8 cellular contexts compared by ENCODE assay signal in genomic region chr20:47576516-47577033, GRCh38.
DNase-seq lines count a peak whose midpoint lies in the region; ATAC-seq and TF ChIP-seq lines count a peak whose summit lies in the region.

No MANE protein-coding gene starts in this region.

- peaks cover 43% of the 10 kb centered on the region for H3K4me1 Mint-ChIP-seq in Caco-2 (ENCODE audit: low read depth, unreplicated experiment)
- H3K4me1 Mint-ChIP-seq in endothelial cell (ENCODE audit: unreplicated experiment), result peaks cover 24% of the 10 kb centered on the region

- peak in 1 of 2 donors; percentile 34 for TF ChIP-seq POLR2A in uterus (IDR thresholded peaks at IDR 0.05)

- intact Hi-C loops in Caco-2 (cut with micrococcal nuclease; ENCODE audit: unreplicated experiment), result loop anchor here (2.0 kb wide), 2 partner anchors 36 to 122 kb away; no protein-coding TSS in a partner anchor
- intact Hi-C loops in uterus (cut with DNase I; ENCODE audit: low total_unique reads), result no loop called here

- H3K4me1 ChIP-seq in Caco-2 (peaks cover 39% of the 10 kb centered on the region), uterus (peaks cover 8% of the 10 kb centered on the region in 2 donors)

- no peak for ATAC-seq in GM21717 (IDR thresholded peaks at IDR 0.05; ENCODE audit: unreplicated experiment)

- H3K27me3 ChIP-seq in Caco-2 (replicated peaks; ENCODE audit: control insufficient read depth, insufficient read depth, low read length) (no peaks in the 10 kb centered on the region), uterus (no peaks in the 10 kb centered on the region)

- H3K27ac ChIP-seq in uterus, result peak overlapping the region; percentile 35 to 79

- H3K36me3 ChIP-seq in Caco-2 (ENCODE audit: control insufficient read depth, insufficient read depth, low read length), result no peaks in the 10 kb centered on the region
- H3K36me3 ChIP-seq in uterus, result no peaks in the 10 kb centered on the region

- CTCF ChIA-PET in Caco-2 (lab: Charles Lee), result interaction anchor here (0.5 to 1.2 kb wide), 7 partner anchors 35 to 380 kb away, joined by 3 to 5 read pairs (median 3); no protein-coding TSS in a partner anchor

- no peaks in the 10 kb centered on the region for H3K9me3 ChIP-seq in Caco-2
- peaks cover 0 to 2% of the 10 kb centered on the region in 2 donors for H3K9me3 ChIP-seq in uterus

- no TSS peak for BruUV-seq in Caco-2 (replicated peaks; lab: Mats Ljungman, UMichigan)

- DNase-seq in Caco-2 (peak; percentile 88 to 93), GM20000 (ENCODE audit: low spot score) (peak; percentile 69), NAMALWA (ENCODE audit: low spot score) (peak; percentile 63), SKM-1 treated with dmso at 0.1 percent for 144 hours (lab: John Stamatoyannopoulos, UW; ENCODE audit: unreplicated experiment) (peak; percentile 61), endothelial cell (ENCODE audit: low spot score) (peak; percentile 31), midbrain (lab: John Stamatoyannopoulos, UW) (peak; percentile 47), uterus (peak; percentile 43 to 60)

- H3K27ac Mint-ChIP-seq in Caco-2 (ENCODE audit: unreplicated experiment) (peak overlapping the region; percentile 11), endothelial cell (ENCODE audit: unreplicated experiment) (no peak overlapping the region)

- H3K4me3 ChIP-seq in Caco-2 (ENCODE audit: low read depth, low read length) (peak overlapping the region; percentile 8), uterus (no peak overlapping the region)

- POLR2A ChIA-PET in Caco-2 (lab: Charles Lee), result interaction anchor here (0.5 to 1.2 kb wide), 6 partner anchors 47 to 219 kb away, joined by 3 to 8 read pairs (median 4); no protein-coding TSS in a partner anchor

- H3K27me3 Mint-ChIP-seq in Caco-2 (ENCODE audit: insufficient read depth, unreplicated experiment), result no peaks in the 10 kb centered on the region
- H3K27me3 Mint-ChIP-seq in endothelial cell (ENCODE audit: unreplicated experiment), result peaks cover 1% of the 10 kb centered on the region

- no peaks in the 10 kb centered on the region for H3K9me3 Mint-ChIP-seq in Caco-2 (ENCODE audit: unreplicated experiment)
- H3K9me3 Mint-ChIP-seq in endothelial cell (ENCODE audit: unreplicated experiment), result no peaks in the 10 kb centered on the region

- H3K4me3 Mint-ChIP-seq in Caco-2 (ENCODE audit: unreplicated experiment) (peak overlapping the region; percentile 53), endothelial cell (ENCODE audit: unreplicated experiment) (no peak overlapping the region)

- peaks cover 16% of the 10 kb centered on the region for H3K36me3 Mint-ChIP-seq in Caco-2 (ENCODE audit: insufficient read depth, unreplicated experiment)
- H3K36me3 Mint-ChIP-seq in endothelial cell (ENCODE audit: low read depth, unreplicated experiment), result peaks cover 6% of the 10 kb centered on the region

- TF ChIP-seq CTCF in Caco-2 (IDR thresholded peaks at IDR 0.05; ENCODE audit: insufficient read depth in 1 of 2, low read depth in 1 of 2, low read length in 1 of 2, severe bottlenecking in 1 of 2, unreplicated experiment in 1 of 2) (peak in 1 of 2 experiments; percentile 4), GM20000 (IDR thresholded peaks at IDR 0.05; ENCODE audit: extremely low read depth, missing control alignments) (no peak), endothelial cell (IDR thresholded peaks at IDR 0.05; ENCODE audit: unreplicated experiment) (no peak), uterus (IDR thresholded peaks at IDR 0.05) (no peak)

Comparison
In these comparisons a context has a peak if more than half of its experiments do, and no peak if none do; other contexts are left out.
1. DNase-seq: peak in every context shown above with its lines; median percentile 90 in Caco-2; 69 in GM20000; 63 in NAMALWA; 61 in SKM-1 treated with dmso at 0.1 percent for 144 hours; 52 in uterus; 47 in midbrain; 31 in endothelial cell.